8 cellular contexts compared by ENCODE assay signal in the genomic region with DNA sequence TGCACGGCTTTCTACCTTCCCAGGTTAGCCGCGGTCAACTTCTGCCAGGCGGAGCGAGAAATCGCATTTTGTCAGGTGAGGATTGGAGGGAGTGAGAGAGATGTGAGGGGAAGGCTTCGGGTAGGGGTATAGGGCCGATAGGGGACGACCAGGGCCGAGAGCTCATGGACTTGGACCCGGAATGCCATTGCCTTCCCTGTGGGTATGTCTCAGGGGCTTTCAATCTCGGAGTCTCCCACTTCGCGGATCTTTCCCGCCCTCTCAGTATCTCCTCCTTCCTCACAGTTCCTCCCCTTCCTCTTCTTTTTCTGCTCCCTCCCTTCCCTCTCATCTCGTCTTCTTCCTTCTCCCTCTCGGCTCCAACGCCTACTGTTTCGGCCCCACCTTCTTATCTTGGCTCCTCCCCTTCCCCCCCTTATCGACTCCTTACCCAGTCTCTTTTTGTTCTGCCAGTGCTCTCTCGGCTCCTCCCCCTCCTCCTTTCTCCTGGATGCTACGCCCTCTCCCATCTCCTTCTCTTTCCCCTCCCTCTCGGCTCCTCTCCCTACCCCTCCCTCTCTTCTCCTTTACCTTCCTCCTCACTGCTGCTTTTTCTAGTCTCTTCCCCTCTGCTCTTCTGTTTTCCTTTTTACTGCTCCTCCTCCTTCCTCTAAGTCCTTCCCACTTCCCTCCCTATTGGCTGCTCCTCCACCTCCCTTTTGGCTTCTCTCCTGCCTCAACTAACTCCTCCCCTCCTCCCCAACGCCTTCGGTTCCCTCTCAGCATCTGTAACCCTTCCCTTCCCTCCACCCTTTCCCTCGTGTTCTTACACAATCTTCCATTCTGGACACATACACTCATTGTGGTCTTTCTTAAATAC. TPM values are rescaled to one million over a fixed set of nuclear protein-coding genes. Genes with fewer than 3 reads are reported as not detected.
A peak's percentile ranks its signal among the peaks of the same experiment; 100 is the strongest.
DNase-seq lines count a peak whose midpoint lies in the region; ATAC-seq and TF ChIP-seq lines count a peak whose summit lies in the region.

No MANE protein-coding gene starts in this region.

- H3K36me3 Mint-ChIP-seq in stimulated activated naive B cell treated with anti-CD40 and anti-IgM and Interleukin-4, amounts not matched to agents 10 μg/mL and 1 μg/mL and 100 μg/mL, for 72 hours = peaks cover 0 to 2% of the 10 kb centered on the region in 2 donors

- H3K9ac ChIP-seq in muscle layer of colon (ENCODE audit: low read length) = peak overlapping the region; percentile 25

- H3K27me3 ChIP-seq in muscle layer of colon (ENCODE audit: control insufficient read depth in 1 of 2, insufficient read depth in 2 of 2, low read length in 2 of 2) = no peaks in the 10 kb centered on the region

- no peaks in the 10 kb centered on the region for H3K36me3 ChIP-seq in muscle layer of colon (ENCODE audit: insufficient read depth, low read length)

- H3K4me3 Mint-ChIP-seq in stimulated activated naive B cell treated with anti-CD40 and anti-IgM and Interleukin-4, amounts not matched to agents 10 μg/mL and 1 μg/mL and 100 μg/mL, for 72 hours = peak overlapping the region; percentile 92 to 94

- TF ChIP-seq RAD21 in Ishikawa (IDR thresholded peaks at IDR 0.05; ENCODE audit: low read depth) = no peak

- no peaks in the 10 kb centered on the region for H3K27me3 Mint-ChIP-seq in stimulated activated naive B cell treated with anti-CD40 and anti-IgM and Interleukin-4, amounts not matched to agents 10 μg/mL and 1 μg/mL and 100 μg/mL, for 72 hours

- DNase-seq in DMS153 treated with DMSO at 0.1 percent for 48 hours (lab: John Stamatoyannopoulos, UW; ENCODE audit: unreplicated experiment) = peak; percentile 83
- peak; percentile 30 for DNase-seq in OCI-M2 (lab: John Stamatoyannopoulos, UW; ENCODE audit: unreplicated experiment)
- DNase-seq in activated T-cell treated with anti-CD3 and anti-CD28 coated beads, Interleukin-2, amount 50 U/mL, for 1 hour = peak; percentile 59
- DNase-seq in stimulated activated naive B cell treated with anti-CD40 and anti-IgM and Interleukin-4, amounts not matched to agents 10 μg/mL and 1 μg/mL and 100 μg/mL, for 72 hours = peak; percentile 19

- no peaks in the 10 kb centered on the region for H3K9me3 Mint-ChIP-seq in stimulated activated naive B cell treated with anti-CD40 and anti-IgM and Interleukin-4, amounts not matched to agents 10 μg/mL and 1 μg/mL and 100 μg/mL, for 72 hours

- peaks cover 7 to 15% of the 10 kb centered on the region in 2 donors for H3K4me1 Mint-ChIP-seq in stimulated activated naive B cell treated with anti-CD40 and anti-IgM and Interleukin-4, amounts not matched to agents 10 μg/mL and 1 μg/mL and 100 μg/mL, for 72 hours

- no peaks in the 10 kb centered on the region for H3K9me3 ChIP-seq in muscle layer of colon (ENCODE audit: low read length)

- no peak for TF ChIP-seq EP300 in Ishikawa (IDR thresholded peaks at IDR 0.05; ENCODE audit: borderline replicate concordance)

- ATAC-seq in GM21576 (IDR thresholded peaks at IDR 0.05; ENCODE audit: unreplicated experiment) (peak; percentile 59), esophagus mucosa (peak; percentile 88)
- peak; percentile 70 to 74 for ATAC-seq in stimulated activated naive B cell treated with anti-CD40 and anti-IgM and Interleukin-4, amounts not matched to agents 10 μg/mL and 1 μg/mL and 100 μg/mL, for 72 hours (replicated peaks)

- peak overlapping the region; percentile 89 for H3K27ac Mint-ChIP-seq in stimulated activated naive B cell treated with anti-CD40 and anti-IgM and Interleukin-4, amounts not matched to agents 10 μg/mL and 1 μg/mL and 100 μg/mL, for 72 hours

- peak overlapping the region; percentile 38 to 66 for H3K4me3 ChIP-seq in muscle layer of colon (ENCODE audit: low read depth in 1 of 2, low read length in 2 of 2)

- peak overlapping the region; percentile 47 for H3K27ac ChIP-seq in muscle layer of colon (ENCODE audit: low read depth, low read length)

- H3K4me1 ChIP-seq in muscle layer of colon (ENCODE audit: insufficient read depth, low read length) = no peaks in the 10 kb centered on the region

TF ChIP-seq in Ishikawa, 13 proteins besides CTCF, POLR2A, EP300 and RAD21:
- TF ChIP-seq, protein P1, sequence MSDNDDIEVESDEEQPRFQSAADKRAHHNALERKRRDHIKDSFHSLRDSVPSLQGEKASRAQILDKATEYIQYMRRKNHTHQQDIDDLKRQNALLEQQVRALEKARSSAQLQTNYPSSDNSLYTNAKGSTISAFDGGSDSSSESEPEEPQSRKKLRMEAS (IDR thresholded peaks at IDR 0.05) = 0 out of 2 replicates have a peak, but pooled peaks have one; percentile 1
- no peak for TF ChIP-seq CREB1 (IDR thresholded peaks at IDR 0.05; ENCODE audit: low read depth)
- no peak for TF ChIP-seq FOXM1 (IDR thresholded peaks at IDR 0.05; ENCODE audit: borderline replicate concordance, low read depth)

RNA-seq across cellular contexts. Expression of a gene that starts 29.4 kb away (rescaled TPM):
- total RNA-seq in esophagus mucosa = 103 TPM

Comparison
In these comparisons a context has a peak if more than half of its experiments do, and no peak if none do; other contexts are left out.
1. Peak in every context shown above with its lines: DNase-seq, ATAC-seq, H3K4me3 ChIP-seq and H3K27ac ChIP-seq.
2. DNase-seq: peak in every context shown above with its lines; median percentile 83 in DMS153 treated with DMSO at 0.1 percent for 48 hours; 59 in activated T-cell treated with anti-CD3 and anti-CD28 coated beads, Interleukin-2, amount 50 U/mL, for 1 hour; 30 in OCI-M2; 19 in stimulated activated naive B cell treated with anti-CD40 and anti-IgM and Interleukin-4, amounts not matched to agents 10 μg/mL and 1 μg/mL and 100 μg/mL, for 72 hours.